1 cellular context compared by ENCODE assay signal in the genomic region with DNA sequence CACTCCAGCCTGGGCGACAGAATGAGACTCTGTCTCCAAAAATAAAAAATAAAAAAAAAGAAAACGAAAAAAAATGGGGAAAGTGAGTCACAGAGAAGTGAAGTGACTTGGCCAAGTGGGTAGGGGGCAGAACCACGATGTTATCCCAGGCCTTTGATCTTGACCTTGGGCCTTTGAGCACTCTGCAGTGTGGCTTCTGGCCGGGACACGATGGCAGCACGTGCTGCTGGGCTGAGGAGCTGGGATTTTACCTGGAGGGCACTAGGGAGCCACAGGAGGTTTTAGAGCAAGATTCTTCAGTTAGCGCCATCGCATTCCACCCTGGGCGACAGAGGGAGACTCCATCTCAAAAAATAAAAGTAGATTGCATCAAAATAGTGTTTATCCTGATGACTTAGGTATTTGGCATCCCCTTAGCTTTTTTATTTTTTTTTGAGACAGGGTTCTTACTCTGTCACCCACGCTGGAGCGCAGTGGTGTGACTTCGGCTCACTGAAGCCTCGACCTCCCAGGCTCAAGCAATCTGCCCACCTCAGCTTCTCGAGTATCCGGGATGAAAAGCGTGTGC.
TF ChIP-seq lines count a peak whose summit lies in the region.

No MANE protein-coding gene starts in this region.

TF ChIP-seq in HepG2, 621 proteins besides CTCF, POLR2A, EP300 and RAD21 (continued from another document and continues in another):
- TF ChIP-seq, protein P1, sequence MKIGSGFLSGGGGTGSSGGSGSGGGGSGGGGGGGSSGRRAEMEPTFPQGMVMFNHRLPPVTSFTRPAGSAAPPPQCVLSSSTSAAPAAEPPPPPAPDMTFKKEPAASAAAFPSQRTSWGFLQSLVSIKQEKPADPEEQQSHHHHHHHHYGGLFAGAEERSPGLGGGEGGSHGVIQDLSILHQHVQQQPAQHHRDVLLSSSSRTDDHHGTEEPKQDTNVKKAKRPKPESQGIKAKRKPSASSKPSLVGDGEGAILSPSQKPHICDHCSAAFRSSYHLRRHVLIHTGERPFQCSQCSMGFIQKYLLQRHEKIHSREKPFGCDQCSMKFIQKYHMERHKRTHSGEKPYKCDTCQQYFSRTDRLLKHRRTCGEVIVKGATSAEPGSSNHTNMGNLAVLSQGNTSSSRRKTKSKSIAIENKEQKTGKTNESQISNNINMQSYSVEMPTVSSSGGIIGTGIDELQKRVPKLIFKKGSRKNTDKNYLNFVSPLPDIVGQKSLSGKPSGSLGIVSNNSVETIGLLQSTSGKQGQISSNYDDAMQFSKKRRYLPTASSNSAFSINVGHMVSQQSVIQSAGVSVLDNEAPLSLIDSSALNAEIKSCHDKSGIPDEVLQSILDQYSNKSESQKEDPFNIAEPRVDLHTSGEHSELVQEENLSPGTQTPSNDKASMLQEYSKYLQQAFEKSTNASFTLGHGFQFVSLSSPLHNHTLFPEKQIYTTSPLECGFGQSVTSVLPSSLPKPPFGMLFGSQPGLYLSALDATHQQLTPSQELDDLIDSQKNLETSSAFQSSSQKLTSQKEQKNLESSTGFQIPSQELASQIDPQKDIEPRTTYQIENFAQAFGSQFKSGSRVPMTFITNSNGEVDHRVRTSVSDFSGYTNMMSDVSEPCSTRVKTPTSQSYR (CRISPR knock-in tag; IDR thresholded peaks at IDR 0.05; ENCODE audit: borderline replicate concordance) = peak; percentile 56; the same call in 1 of the 2 replicates
- TF ChIP-seq EZH2 (conservative IDR thresholded peaks at IDR 0.05; ENCODE audit: low read depth, low read length) = no peak
- TF ChIP-seq, protein P2, sequence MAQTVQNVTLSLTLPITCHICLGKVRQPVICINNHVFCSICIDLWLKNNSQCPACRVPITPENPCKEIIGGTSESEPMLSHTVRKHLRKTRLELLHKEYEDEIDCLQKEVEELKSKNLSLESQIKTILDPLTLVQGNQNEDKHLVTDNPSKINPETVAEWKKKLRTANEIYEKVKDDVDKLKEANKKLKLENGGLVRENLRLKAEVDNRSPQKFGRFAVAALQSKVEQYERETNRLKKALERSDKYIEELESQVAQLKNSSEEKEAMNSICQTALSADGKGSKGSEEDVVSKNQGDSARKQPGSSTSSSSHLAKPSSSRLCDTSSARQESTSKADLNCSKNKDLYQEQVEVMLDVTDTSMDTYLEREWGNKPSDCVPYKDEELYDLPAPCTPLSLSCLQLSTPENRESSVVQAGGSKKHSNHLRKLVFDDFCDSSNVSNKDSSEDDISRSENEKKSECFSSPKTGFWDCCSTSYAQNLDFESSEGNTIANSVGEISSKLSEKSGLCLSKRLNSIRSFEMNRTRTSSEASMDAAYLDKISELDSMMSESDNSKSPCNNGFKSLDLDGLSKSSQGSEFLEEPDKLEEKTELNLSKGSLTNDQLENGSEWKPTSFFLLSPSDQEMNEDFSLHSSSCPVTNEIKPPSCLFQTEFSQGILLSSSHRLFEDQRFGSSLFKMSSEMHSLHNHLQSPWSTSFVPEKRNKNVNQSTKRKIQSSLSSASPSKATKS (CRISPR knock-in tag; IDR thresholded peaks at IDR 0.05) = no peak
- TF ChIP-seq, protein P3, sequence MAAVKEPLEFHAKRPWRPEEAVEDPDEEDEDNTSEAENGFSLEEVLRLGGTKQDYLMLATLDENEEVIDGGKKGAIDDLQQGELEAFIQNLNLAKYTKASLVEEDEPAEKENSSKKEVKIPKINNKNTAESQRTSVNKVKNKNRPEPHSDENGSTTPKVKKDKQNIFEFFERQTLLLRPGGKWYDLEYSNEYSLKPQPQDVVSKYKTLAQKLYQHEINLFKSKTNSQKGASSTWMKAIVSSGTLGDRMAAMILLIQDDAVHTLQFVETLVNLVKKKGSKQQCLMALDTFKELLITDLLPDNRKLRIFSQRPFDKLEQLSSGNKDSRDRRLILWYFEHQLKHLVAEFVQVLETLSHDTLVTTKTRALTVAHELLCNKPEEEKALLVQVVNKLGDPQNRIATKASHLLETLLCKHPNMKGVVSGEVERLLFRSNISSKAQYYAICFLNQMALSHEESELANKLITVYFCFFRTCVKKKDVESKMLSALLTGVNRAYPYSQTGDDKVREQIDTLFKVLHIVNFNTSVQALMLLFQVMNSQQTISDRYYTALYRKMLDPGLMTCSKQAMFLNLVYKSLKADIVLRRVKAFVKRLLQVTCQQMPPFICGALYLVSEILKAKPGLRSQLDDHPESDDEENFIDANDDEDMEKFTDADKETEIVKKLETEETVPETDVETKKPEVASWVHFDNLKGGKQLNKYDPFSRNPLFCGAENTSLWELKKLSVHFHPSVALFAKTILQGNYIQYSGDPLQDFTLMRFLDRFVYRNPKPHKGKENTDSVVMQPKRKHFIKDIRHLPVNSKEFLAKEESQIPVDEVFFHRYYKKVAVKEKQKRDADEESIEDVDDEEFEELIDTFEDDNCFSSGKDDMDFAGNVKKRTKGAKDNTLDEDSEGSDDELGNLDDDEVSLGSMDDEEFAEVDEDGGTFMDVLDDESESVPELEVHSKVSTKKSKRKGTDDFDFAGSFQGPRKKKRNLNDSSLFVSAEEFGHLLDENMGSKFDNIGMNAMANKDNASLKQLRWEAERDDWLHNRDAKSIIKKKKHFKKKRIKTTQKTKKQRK (IDR thresholded peaks at IDR 0.05; ENCODE audit: low read length) = no peak
- TF ChIP-seq FLYWCH1 (CRISPR knock-in tag; IDR thresholded peaks at IDR 0.05) = no peak
- TF ChIP-seq KMT2A (CRISPR knock-in tag; IDR thresholded peaks at IDR 0.05) = no peak
- TF ChIP-seq, protein P4, sequence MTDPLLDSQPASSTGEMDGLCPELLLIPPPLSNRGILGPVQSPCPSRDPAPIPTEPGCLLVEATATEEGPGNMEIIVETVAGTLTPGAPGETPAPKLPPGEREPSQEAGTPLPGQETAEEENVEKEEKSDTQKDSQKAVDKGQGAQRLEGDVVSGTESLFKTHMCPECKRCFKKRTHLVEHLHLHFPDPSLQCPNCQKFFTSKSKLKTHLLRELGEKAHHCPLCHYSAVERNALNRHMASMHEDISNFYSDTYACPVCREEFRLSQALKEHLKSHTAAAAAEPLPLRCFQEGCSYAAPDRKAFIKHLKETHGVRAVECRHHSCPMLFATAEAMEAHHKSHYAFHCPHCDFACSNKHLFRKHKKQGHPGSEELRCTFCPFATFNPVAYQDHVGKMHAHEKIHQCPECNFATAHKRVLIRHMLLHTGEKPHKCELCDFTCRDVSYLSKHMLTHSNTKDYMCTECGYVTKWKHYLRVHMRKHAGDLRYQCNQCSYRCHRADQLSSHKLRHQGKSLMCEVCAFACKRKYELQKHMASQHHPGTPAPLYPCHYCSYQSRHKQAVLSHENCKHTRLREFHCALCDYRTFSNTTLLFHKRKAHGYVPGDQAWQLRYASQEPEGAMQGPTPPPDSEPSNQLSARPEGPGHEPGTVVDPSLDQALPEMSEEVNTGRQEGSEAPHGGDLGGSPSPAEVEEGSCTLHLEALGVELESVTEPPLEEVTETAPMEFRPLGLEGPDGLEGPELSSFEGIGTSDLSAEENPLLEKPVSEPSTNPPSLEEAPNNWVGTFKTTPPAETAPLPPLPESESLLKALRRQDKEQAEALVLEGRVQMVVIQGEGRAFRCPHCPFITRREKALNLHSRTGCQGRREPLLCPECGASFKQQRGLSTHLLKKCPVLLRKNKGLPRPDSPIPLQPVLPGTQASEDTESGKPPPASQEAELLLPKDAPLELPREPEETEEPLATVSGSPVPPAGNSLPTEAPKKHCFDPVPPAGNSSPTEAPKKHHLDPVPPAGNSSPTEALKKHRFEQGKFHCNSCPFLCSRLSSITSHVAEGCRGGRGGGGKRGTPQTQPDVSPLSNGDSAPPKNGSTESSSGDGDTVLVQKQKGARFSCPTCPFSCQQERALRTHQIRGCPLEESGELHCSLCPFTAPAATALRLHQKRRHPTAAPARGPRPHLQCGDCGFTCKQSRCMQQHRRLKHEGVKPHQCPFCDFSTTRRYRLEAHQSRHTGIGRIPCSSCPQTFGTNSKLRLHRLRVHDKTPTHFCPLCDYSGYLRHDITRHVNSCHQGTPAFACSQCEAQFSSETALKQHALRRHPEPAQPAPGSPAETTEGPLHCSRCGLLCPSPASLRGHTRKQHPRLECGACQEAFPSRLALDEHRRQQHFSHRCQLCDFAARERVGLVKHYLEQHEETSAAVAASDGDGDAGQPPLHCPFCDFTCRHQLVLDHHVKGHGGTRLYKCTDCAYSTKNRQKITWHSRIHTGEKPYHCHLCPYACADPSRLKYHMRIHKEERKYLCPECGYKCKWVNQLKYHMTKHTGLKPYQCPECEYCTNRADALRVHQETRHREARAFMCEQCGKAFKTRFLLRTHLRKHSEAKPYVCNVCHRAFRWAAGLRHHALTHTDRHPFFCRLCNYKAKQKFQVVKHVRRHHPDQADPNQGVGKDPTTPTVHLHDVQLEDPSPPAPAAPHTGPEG (CRISPR knock-in tag; IDR thresholded peaks at IDR 0.05) = no peak
- TF ChIP-seq NR1H2 (CRISPR knock-in tag; IDR thresholded peaks at IDR 0.05; ENCODE audit: borderline replicate concordance, low read depth) = no peak
- no peak for TF ChIP-seq MEF2D (CRISPR knock-in tag; IDR thresholded peaks at IDR 0.05)
- TF ChIP-seq HOXA9 (CRISPR knock-in tag; IDR thresholded peaks at IDR 0.05; ENCODE audit: borderline replicate concordance) = no peak
- TF ChIP-seq, protein P5, sequence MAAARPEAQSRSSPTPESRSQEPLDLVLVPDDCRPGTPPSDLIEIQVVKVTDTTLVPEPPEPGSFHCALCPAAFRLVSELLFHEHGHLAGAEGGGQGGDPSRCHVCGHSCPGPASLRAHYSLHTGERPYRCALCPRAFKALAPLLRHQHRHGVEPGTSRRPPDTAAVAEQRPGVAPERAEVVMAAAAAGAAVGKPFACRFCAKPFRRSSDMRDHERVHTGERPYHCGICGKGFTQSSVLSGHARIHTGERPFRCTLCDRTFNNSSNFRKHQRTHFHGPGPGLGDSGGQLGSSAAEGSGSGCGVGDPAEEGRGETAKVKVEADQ (CRISPR knock-in tag; IDR thresholded peaks at IDR 0.05; ENCODE audit: borderline replicate concordance) = no peak
- no peak for TF ChIP-seq ZNF501 (CRISPR knock-in tag; IDR thresholded peaks at IDR 0.05)
- no peak; the same call in 1 of the 2 replicates for TF ChIP-seq PHF21A (CRISPR knock-in tag; IDR thresholded peaks at IDR 0.05)
- no peak for TF ChIP-seq ZNF530 (CRISPR knock-in tag; IDR thresholded peaks at IDR 0.05; ENCODE audit: low read depth)
- TF ChIP-seq, protein P6, sequence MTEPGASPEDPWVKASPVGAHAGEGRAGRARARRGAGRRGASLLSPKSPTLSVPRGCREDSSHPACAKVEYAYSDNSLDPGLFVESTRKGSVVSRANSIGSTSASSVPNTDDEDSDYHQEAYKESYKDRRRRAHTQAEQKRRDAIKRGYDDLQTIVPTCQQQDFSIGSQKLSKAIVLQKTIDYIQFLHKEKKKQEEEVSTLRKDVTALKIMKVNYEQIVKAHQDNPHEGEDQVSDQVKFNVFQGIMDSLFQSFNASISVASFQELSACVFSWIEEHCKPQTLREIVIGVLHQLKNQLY (CRISPR knock-in tag; IDR thresholded peaks at IDR 0.05) = peak; percentile 97
- TF ChIP-seq, protein P7, sequence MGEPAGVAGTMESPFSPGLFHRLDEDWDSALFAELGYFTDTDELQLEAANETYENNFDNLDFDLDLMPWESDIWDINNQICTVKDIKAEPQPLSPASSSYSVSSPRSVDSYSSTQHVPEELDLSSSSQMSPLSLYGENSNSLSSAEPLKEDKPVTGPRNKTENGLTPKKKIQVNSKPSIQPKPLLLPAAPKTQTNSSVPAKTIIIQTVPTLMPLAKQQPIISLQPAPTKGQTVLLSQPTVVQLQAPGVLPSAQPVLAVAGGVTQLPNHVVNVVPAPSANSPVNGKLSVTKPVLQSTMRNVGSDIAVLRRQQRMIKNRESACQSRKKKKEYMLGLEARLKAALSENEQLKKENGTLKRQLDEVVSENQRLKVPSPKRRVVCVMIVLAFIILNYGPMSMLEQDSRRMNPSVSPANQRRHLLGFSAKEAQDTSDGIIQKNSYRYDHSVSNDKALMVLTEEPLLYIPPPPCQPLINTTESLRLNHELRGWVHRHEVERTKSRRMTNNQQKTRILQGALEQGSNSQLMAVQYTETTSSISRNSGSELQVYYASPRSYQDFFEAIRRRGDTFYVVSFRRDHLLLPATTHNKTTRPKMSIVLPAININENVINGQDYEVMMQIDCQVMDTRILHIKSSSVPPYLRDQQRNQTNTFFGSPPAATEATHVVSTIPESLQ (CRISPR knock-in tag; conservative IDR thresholded peaks at IDR 0.05) = no peak
- no peak for TF ChIP-seq MAFF (IDR thresholded peaks at IDR 0.05; ENCODE audit: low read depth, low read length)
- TF ChIP-seq ZNF850 (CRISPR knock-in tag; conservative IDR thresholded peaks at IDR 0.05) = no peak
- TF ChIP-seq IKZF1 (IDR thresholded peaks at IDR 0.05) = no peak
- TF ChIP-seq ZNF747 (CRISPR knock-in tag; IDR thresholded peaks at IDR 0.05; ENCODE audit: borderline replicate concordance) = 0 out of 2 replicates have a peak, but pooled peaks have one; percentile 23
- TF ChIP-seq, protein P8, sequence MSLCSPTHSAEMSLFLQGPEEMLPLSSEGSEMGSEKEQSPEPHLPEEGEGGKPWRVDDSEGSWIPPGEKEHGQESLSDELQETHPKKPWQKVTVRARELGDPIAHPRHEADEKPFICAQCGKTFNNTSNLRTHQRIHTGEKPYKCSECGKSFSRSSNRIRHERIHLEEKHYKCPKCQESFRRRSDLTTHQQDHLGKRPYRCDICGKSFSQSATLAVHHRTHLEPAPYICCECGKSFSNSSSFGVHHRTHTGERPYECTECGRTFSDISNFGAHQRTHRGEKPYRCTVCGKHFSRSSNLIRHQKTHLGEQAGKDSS (CRISPR knock-in tag; IDR thresholded peaks at IDR 0.05; ENCODE audit: borderline replicate concordance, low read depth) = 0 out of 2 replicates have a peak, but pooled peaks have one; percentile 19
- TF ChIP-seq, protein P9, sequence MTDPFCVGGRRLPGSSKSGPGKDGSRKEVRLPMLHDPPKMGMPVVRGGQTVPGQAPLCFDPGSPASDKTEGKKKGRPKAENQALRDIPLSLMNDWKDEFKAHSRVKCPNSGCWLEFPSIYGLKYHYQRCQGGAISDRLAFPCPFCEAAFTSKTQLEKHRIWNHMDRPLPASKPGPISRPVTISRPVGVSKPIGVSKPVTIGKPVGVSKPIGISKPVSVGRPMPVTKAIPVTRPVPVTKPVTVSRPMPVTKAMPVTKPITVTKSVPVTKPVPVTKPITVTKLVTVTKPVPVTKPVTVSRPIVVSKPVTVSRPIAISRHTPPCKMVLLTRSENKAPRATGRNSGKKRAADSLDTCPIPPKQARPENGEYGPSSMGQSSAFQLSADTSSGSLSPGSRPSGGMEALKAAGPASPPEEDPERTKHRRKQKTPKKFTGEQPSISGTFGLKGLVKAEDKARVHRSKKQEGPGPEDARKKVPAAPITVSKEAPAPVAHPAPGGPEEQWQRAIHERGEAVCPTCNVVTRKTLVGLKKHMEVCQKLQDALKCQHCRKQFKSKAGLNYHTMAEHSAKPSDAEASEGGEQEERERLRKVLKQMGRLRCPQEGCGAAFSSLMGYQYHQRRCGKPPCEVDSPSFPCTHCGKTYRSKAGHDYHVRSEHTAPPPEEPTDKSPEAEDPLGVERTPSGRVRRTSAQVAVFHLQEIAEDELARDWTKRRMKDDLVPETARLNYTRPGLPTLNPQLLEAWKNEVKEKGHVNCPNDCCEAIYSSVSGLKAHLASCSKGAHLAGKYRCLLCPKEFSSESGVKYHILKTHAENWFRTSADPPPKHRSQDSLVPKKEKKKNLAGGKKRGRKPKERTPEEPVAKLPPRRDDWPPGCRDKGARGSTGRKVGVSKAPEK (CRISPR knock-in tag; IDR thresholded peaks at IDR 0.05; ENCODE audit: borderline replicate concordance) = no peak
- TF ChIP-seq, protein P10, sequence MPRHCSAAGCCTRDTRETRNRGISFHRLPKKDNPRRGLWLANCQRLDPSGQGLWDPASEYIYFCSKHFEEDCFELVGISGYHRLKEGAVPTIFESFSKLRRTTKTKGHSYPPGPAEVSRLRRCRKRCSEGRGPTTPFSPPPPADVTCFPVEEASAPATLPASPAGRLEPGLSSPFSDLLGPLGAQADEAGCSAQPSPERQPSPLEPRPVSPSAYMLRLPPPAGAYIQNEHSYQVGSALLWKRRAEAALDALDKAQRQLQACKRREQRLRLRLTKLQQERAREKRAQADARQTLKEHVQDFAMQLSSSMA (CRISPR knock-in tag; IDR thresholded peaks at IDR 0.05) = no peak
- TF ChIP-seq, protein P11, sequence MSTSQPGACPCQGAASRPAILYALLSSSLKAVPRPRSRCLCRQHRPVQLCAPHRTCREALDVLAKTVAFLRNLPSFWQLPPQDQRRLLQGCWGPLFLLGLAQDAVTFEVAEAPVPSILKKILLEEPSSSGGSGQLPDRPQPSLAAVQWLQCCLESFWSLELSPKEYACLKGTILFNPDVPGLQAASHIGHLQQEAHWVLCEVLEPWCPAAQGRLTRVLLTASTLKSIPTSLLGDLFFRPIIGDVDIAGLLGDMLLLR (CRISPR knock-in tag; IDR thresholded peaks at IDR 0.05) = no peak
- no peak for TF ChIP-seq AKAP8 (CRISPR knock-in tag; IDR thresholded peaks at IDR 0.05)
